8 cellular contexts compared by ENCODE assay signal in genomic region chr4:61200991-61201526, GRCh38. TPM values are rescaled to one million over a fixed set of nuclear protein-coding genes. Genes with fewer than 3 reads are reported as not detected.
DNase-seq lines count a peak whose midpoint lies in the region; ATAC-seq and TF ChIP-seq lines count a peak whose summit lies in the region.

No MANE protein-coding gene starts in this region.

- H3K36me3 Mint-ChIP-seq in endodermal cell (ENCODE audit: low read depth) = no peaks in the 10 kb centered on the region

- H3K9me3 Mint-ChIP-seq in endodermal cell = no peaks in the 10 kb centered on the region

- peaks cover 25% of the 10 kb centered on the region for H3K4me1 Mint-ChIP-seq in endodermal cell

- no peaks in the 10 kb centered on the region for H3K9me3 ChIP-seq in BE2C
- H3K9me3 ChIP-seq in endodermal cell (ENCODE audit: control insufficient read depth, low read length) = no peaks in the 10 kb centered on the region
- no peaks in the 10 kb centered on the region for H3K9me3 ChIP-seq in vagina

- H3K27ac Mint-ChIP-seq in endodermal cell = no peak overlapping the region

- 0% methylated on average over 4 to 25 of the region's 31 CpGs for WGBS in endodermal cell (ENCODE audit: insufficient coverage in 1 of 2, insufficient read length in 1 of 2), 2 experiments

- peak overlapping the region; percentile 65 for H3K4me3 ChIP-seq in BE2C (ENCODE audit: low read depth, low read length)
- peak overlapping the region; percentile 92 for H3K4me3 ChIP-seq in endodermal cell (ENCODE audit: low read length)
- H3K4me3 ChIP-seq in vagina = peak overlapping the region; percentile 52 to 63

- intact Hi-C loops in vagina (cut with DNase I) = no loop called here

- peak overlapping the region; percentile 90 for H3K27ac ChIP-seq in endodermal cell (ENCODE audit: low read depth, low read length)
- peak overlapping the region; percentile 28 for H3K27ac ChIP-seq in vagina

- TF ChIP-seq CTCF in BE2C (IDR thresholded peaks at IDR 0.05; ENCODE audit: low read depth, low read length) = no peak
- no peak for TF ChIP-seq CTCF in endodermal cell (conservative IDR thresholded peaks at IDR 0.05)
- TF ChIP-seq CTCF in vagina (IDR thresholded peaks at IDR 0.05) = no peak

- H3K9ac ChIP-seq in endodermal cell (ENCODE audit: extremely low read depth, low read length, poor library complexity, severe bottlenecking) = peak overlapping the region; percentile 76

- H3K27me3 Mint-ChIP-seq in endodermal cell (ENCODE audit: insufficient read depth) = peaks cover 49% of the 10 kb centered on the region

- no peak for TF ChIP-seq POLR2A in vagina (IDR thresholded peaks at IDR 0.05)

- H3K36me3 ChIP-seq in BE2C (no peaks in the 10 kb centered on the region), endodermal cell (ENCODE audit: control insufficient read depth, insufficient read depth, low read length) (no peaks in the 10 kb centered on the region), vagina (no peaks in the 10 kb centered on the region)

- peaks cover 53% of the 10 kb centered on the region for H3K27me3 ChIP-seq in BE2C
- H3K27me3 ChIP-seq in endodermal cell (ENCODE audit: control insufficient read depth, insufficient read depth, low read length, poor library complexity, severe bottlenecking) = peaks cover 19% of the 10 kb centered on the region
- H3K27me3 ChIP-seq in vagina = no peaks in the 10 kb centered on the region

- no peak for ATAC-seq in GM18502 (IDR thresholded peaks at IDR 0.05; ENCODE audit: poor library complexity, unreplicated experiment)

- DNase-seq in BE2C (peak; percentile 26), NCI-H1417 (lab: John Stamatoyannopoulos, UW) (peak; percentile 39 to 83 (median 81)), endodermal cell (peak; percentile 78), mesenteric fat pad (ENCODE audit: low spot score) (peak; percentile 85), vagina (ENCODE audit: extremely low spot score in 2 of 2) (no peak), NCI-H1105 treated with DMSO at 0.1 percent for 48 hours (lab: John Stamatoyannopoulos, UW) (no peak)
- no peak for DNase-seq in activated T-cell treated with anti-CD3 and anti-CD28 coated beads, Interleukin-2, amount 50 U/mL, for 1 hour

- H3K4me1 ChIP-seq in BE2C (no peaks in the 10 kb centered on the region), endodermal cell (ENCODE audit: control insufficient read depth, insufficient read depth, low read length) (peaks cover 3% of the 10 kb centered on the region), vagina (peaks cover 25% of the 10 kb centered on the region)

- H3K4me3 Mint-ChIP-seq in endodermal cell = peak overlapping the region; percentile 88

RNA-seq across cellular contexts. Expression of gene ADGRL3, which starts 0.9 kb away (rescaled TPM):
- polyA plus RNA-seq in BE2C (2012; ENCODE audit: insufficient read depth, insufficient read length, low read depth) = 1.0 TPM
- total RNA-seq in endodermal cell (10 to 100 TPM in 1 of 2 donors, 1 to 10 TPM in 1; 9.9 to 10.3 TPM), mesenteric fat pad (5.9 TPM), vagina (16.9 TPM)
- polyA plus RNA-seq in endodermal cell (2013, experiment 1 of 2) = 20.7 TPM
- polyA plus RNA-seq in endodermal cell (2013, experiment 2 of 2) = 22.4 TPM

Comparison
In these comparisons a context has a peak if more than half of its experiments do, and no peak if none do; other contexts are left out.
1. DNase-seq: peak in BE2C (single experiment), NCI-H1417 (3 of 3), endodermal cell (single experiment) and mesenteric fat pad (single experiment); none in vagina (0 of 2), activated T-cell treated with anti-CD3 and anti-CD28 coated beads, Interleukin-2, amount 50 U/mL, for 1 hour (single experiment) and NCI-H1105 treated with DMSO at 0.1 percent for 48 hours (single experiment).
2. Peak in every context shown above with its lines, with median percentiles within 50 percentile points of each other: H3K4me3 ChIP-seq.